Comparison of ENCODE assay signal across 15 cellular contexts in genomic region chr3:9970020-9970652, GRCh38. TPM values are rescaled to one million over a fixed set of nuclear protein-coding genes. Genes with fewer than 3 reads are reported as not detected.
A peak's percentile ranks its signal among the peaks of the same experiment; 100 is the strongest.
DNase-seq lines count a peak whose midpoint lies in the region; ATAC-seq and TF ChIP-seq lines count a peak whose summit lies in the region.
"Had no signal": no experiment of that assay in that cellular context is flagged by ENCODE, and none has a peak within 500 bp of the region (broad histone marks: within the 10 kb centered on the region; RNA-seq: fewer than 3 reads in every experiment).

No MANE protein-coding gene starts in this region.

- H3K9me2 ChIP-seq in SK-N-SH: no peaks in the 10 kb centered on the region

- H3K4me3 Mint-ChIP-seq in glutamatergic neuron (ENCODE audit: unreplicated experiment): no peak overlapping the region
- H3K4me3 Mint-ChIP-seq: CD4-positive, alpha-beta memory T cell had no signal

- CTCF ChIA-PET in SK-N-SH (lab: Yijun Ruan, JAX): no interaction called here

- H3K4me1 ChIP-seq in SK-N-SH (ENCODE audit: control insufficient read depth in 1 of 2, insufficient read depth in 2 of 2, low read depth in 1 of 2, low read length in 1 of 2) (no peaks in the 10 kb centered on the region; a peak in 1 of 4 replicates), esophagus squamous epithelium (peaks cover 12 to 29% (median 16%) of the 10 kb centered on the region in 3 donors), psoas muscle (peaks cover 10% of the 10 kb centered on the region)
- H3K4me1 ChIP-seq: ascending aorta had no signal

- WGBS in SK-N-SH (ENCODE audit: low lambda C conversion rate): 41% methylated on average over 3 of the region's 3 CpGs
- WGBS in esophagus squamous epithelium, 2 donors: 46 to 49% methylated on average over 3 of the region's 3 CpGs
- WGBS in psoas muscle, 3 donors: 90 to 94% (median 91%) methylated on average over 3 of the region's 3 CpGs

- H3K4me2 ChIP-seq in SK-N-SH: no peak overlapping the region

- TF ChIP-seq EP300 in SK-N-SH (IDR thresholded peaks at IDR 0.05; ENCODE audit: borderline replicate concordance in 1 of 2, low read depth in 1 of 2, low read length in 1 of 2): 0 out of 4 replicates have a peak, but pooled peaks of 1 of the 2 experiments have one; percentile 13

- TF ChIP-seq CTCF in SK-N-SH (IDR thresholded peaks at IDR 0.05): no peak
- no peak for TF ChIP-seq CTCF in esophagus squamous epithelium (IDR thresholded peaks at IDR 0.05)
- no peak for TF ChIP-seq CTCF in psoas muscle (IDR thresholded peaks at IDR 0.05)
- TF ChIP-seq CTCF in glutamatergic neuron (IDR thresholded peaks at IDR 0.05; ENCODE audit: partially characterized antibody, unreplicated experiment): no peak

- intact Hi-C loops in esophagus squamous epithelium (cut with DNase I): no loop called here
- intact Hi-C loops in psoas muscle (cut with DNase I): no loop called here

- H3K79me2 ChIP-seq in SK-N-SH (ENCODE audit: insufficient read depth): peaks cover 5% of the 10 kb centered on the region; the same call in 1 of the 2 replicates

- TF ChIP-seq POLR2A in esophagus squamous epithelium (IDR thresholded peaks at IDR 0.05): no peak

- H3K36me3 Mint-ChIP-seq in glutamatergic neuron (ENCODE audit: unreplicated experiment): peaks cover 5% of the 10 kb centered on the region

- H3K9me3 ChIP-seq in SK-N-SH: no peaks in the 10 kb centered on the region
- no peaks in the 10 kb centered on the region for H3K9me3 ChIP-seq in esophagus squamous epithelium
- no peaks in the 10 kb centered on the region for H3K9me3 ChIP-seq in psoas muscle
- H3K9me3 ChIP-seq: ascending aorta had no signal

- H3K27ac ChIP-seq in SK-N-SH (ENCODE audit: low read depth in 2 of 2, low read length in 1 of 2) (peak overlapping the region in 1 of 2 experiments; percentile 56; a peak in 2 of 4 replicates), esophagus squamous epithelium (peak overlapping the region; percentile 62 to 77 (median 74)), psoas muscle (peak overlapping the region; percentile 53)
- H3K27ac ChIP-seq: ascending aorta had no signal

- H3K36me3 ChIP-seq in SK-N-SH (replicated peaks in 1 of 2; ENCODE audit: control insufficient read depth in 1 of 2, insufficient read depth in 2 of 2, low read length in 1 of 2): peaks cover 50 to 74% of the 10 kb centered on the region in 2 experiments
- H3K36me3 ChIP-seq in esophagus squamous epithelium: peaks cover 0 to 99% (median 32%) of the 10 kb centered on the region in 3 donors
- peaks cover 18 to 99% of the 10 kb centered on the region in 2 donors for H3K36me3 ChIP-seq in psoas muscle (ENCODE audit: insufficient read depth in 1 of 2, low read depth in 1 of 2)

- no peaks in the 10 kb centered on the region for H3K9me3 Mint-ChIP-seq in glutamatergic neuron (ENCODE audit: unreplicated experiment)

- H3K9ac ChIP-seq in SK-N-SH: no peak overlapping the region

- POLR2A ChIA-PET in SK-N-SH (lab: Yijun Ruan, JAX): no interaction called here

- H3K4me3 ChIP-seq in SK-N-SH (ENCODE audit: low read depth in 2 of 2, low read length in 1 of 2) (no peak overlapping the region), esophagus squamous epithelium (no peak overlapping the region), psoas muscle (no peak overlapping the region)
- H3K4me3 ChIP-seq: ascending aorta, K562 had no signal

- TF ChIP-seq RAD21 in SK-N-SH (IDR thresholded peaks at IDR 0.05; ENCODE audit: low read length): no peak

- H3K27me3 Mint-ChIP-seq in glutamatergic neuron (ENCODE audit: unreplicated experiment): peaks cover 1% of the 10 kb centered on the region
- H3K27me3 Mint-ChIP-seq: CD4-positive, alpha-beta memory T cell had no signal

- H3K27ac Mint-ChIP-seq in glutamatergic neuron (ENCODE audit: unreplicated experiment): no peak overlapping the region
- H3K27ac Mint-ChIP-seq: CD4-positive, alpha-beta memory T cell had no signal

- H3K27me3 ChIP-seq in SK-N-SH (ENCODE audit: insufficient read depth): no peaks in the 10 kb centered on the region
- no peaks in the 10 kb centered on the region for H3K27me3 ChIP-seq in esophagus squamous epithelium
- no peaks in the 10 kb centered on the region for H3K27me3 ChIP-seq in psoas muscle (ENCODE audit: insufficient read depth in 3 of 3, low read length in 2 of 3)
- H3K27me3 ChIP-seq: ascending aorta had no signal

- no peaks in the 10 kb centered on the region for H3K4me1 Mint-ChIP-seq in glutamatergic neuron (ENCODE audit: low read depth, unreplicated experiment)
- H3K4me1 Mint-ChIP-seq: CD4-positive, alpha-beta memory T cell had no signal

- ATAC-seq in psoas muscle: no peak
- ATAC-seq in HG03439 (IDR thresholded peaks at IDR 0.05; ENCODE audit: unreplicated experiment): no peak
- ATAC-seq: K562, right cardiac atrium had no signal

- peaks cover 23% of the 10 kb centered on the region for H3F3A ChIP-seq in SK-N-SH (replicated peaks; ENCODE audit: insufficient read depth)

- no peaks in the 10 kb centered on the region for H4K20me1 ChIP-seq in SK-N-SH (ENCODE audit: insufficient read depth)

- DNase-seq in EL (peak; percentile 81), SK-N-SH (no peak), esophagus squamous epithelium (lab: John Stamatoyannopoulos, UW) (no peak), psoas muscle (no peak), NOMO-1 treated with DMSO at 0.1 percent for 48 hours (lab: John Stamatoyannopoulos, UW; ENCODE audit: unreplicated experiment) (no peak), cortex of kidney (lab: John Stamatoyannopoulos, UW) (no peak), glutamatergic neuron (no peak)
- DNase-seq: activated CD4-positive, alpha-beta T cell treated with anti-CD3 and anti-CD28 coated beads for 1 hour; CD4-positive, alpha-beta memory T cell; NCI-H187; NCI-H69; right cardiac atrium had no signal

- no peak overlapping the region for H2AFZ ChIP-seq in SK-N-SH (ENCODE audit: low read depth)

TF ChIP-seq in SK-N-SH, 30 proteins besides CTCF, POLR2A, EP300 and RAD21:
- TF ChIP-seq TEAD4 (IDR thresholded peaks at IDR 0.05; ENCODE audit: borderline replicate concordance, insufficient read depth) (peak; percentile 31; the same call in 1 of the 2 replicates), FOXM1 (IDR thresholded peaks at IDR 0.05; ENCODE audit: low read depth) (no peak), FOSL2 (IDR thresholded peaks at IDR 0.05; ENCODE audit: borderline replicate concordance, low read depth) (peak; percentile 81), TCF12 (IDR thresholded peaks at IDR 0.05) (peak; percentile 30; the same call in 1 of the 2 replicates), JUND (IDR thresholded peaks at IDR 0.05) (peak; percentile 70; the same call in 1 of the 2 replicates), RXRA (IDR thresholded peaks at IDR 0.05; ENCODE audit: borderline replicate concordance, low read depth) (no peak), NFIC (IDR thresholded peaks at IDR 0.05; ENCODE audit: borderline replicate concordance) (peak; percentile 75)
- TF ChIP-seq, protein P1, sequence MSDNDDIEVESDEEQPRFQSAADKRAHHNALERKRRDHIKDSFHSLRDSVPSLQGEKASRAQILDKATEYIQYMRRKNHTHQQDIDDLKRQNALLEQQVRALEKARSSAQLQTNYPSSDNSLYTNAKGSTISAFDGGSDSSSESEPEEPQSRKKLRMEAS (IDR thresholded peaks at IDR 0.05; ENCODE audit: low read depth): no peak

RNA-seq across cellular contexts. Expression of gene EMC3, which starts 16.5 kb away (rescaled TPM):
- 113 and 123 TPM in 2 replicates for polyA plus RNA-seq in SK-N-SH (2012; rRNA removed)
- polyA plus RNA-seq in SK-N-SH (2012; cell fraction: cytosol; rRNA removed): 114 and 115 TPM in 2 replicates
- 41.4 and 85.1 TPM in 2 replicates for polyA plus RNA-seq in SK-N-SH (2012; cell fraction: nucleus; rRNA removed)
- 100 to 1,000 TPM in 1 of 4 donors, 10 to 100 TPM in 3; 36.4 to 113 (median 82.5) TPM for total RNA-seq in esophagus squamous epithelium
- total RNA-seq in psoas muscle: 100 to 1,000 TPM; 145 to 266 (median 188) TPM
- polyA plus RNA-seq in psoas muscle: 100 to 1,000 TPM; 171 to 256 (median 198) TPM
- 49.0 TPM for total RNA-seq in glutamatergic neuron (ENCODE audit: unreplicated experiment)

RNA-seq across cellular contexts. Expression of gene PRRT3, which starts 17.9 kb away (rescaled TPM):
- polyA plus RNA-seq in SK-N-SH (2012; rRNA removed): 3.9 and 5.5 TPM in 2 replicates
- polyA plus RNA-seq in SK-N-SH (2012; cell fraction: cytosol; rRNA removed): 1.9 and 3.9 TPM in 2 replicates
- polyA plus RNA-seq in SK-N-SH (2012; cell fraction: nucleus; rRNA removed): 6.5 and 6.9 TPM in 2 replicates
- 1 to 10 TPM in 2 of 4 donors, under 1 TPM in 2; 0.72 to 1.9 (median 1.0) TPM for total RNA-seq in esophagus squamous epithelium
- 1 to 10 TPM; 1.3 to 1.9 (median 1.6) TPM for total RNA-seq in psoas muscle
- polyA plus RNA-seq in psoas muscle: 1 to 10 TPM in 1 of 3 donors, under 1 TPM in 2; 0.55 to 4.0 (median 0.65) TPM
- 8.9 TPM for total RNA-seq in glutamatergic neuron (ENCODE audit: unreplicated experiment)

RNA-seq across cellular contexts. Expression of gene CRELD1, which starts 36.5 kb away (rescaled TPM):
- 77.6 and 86.9 TPM in 2 replicates for polyA plus RNA-seq in SK-N-SH (2012; rRNA removed)
- 46.9 and 64.3 TPM in 2 replicates for polyA plus RNA-seq in SK-N-SH (2012; cell fraction: cytosol; rRNA removed)
- polyA plus RNA-seq in SK-N-SH (2012; cell fraction: nucleus; rRNA removed): 96.4 and 104 TPM in 2 replicates
- total RNA-seq in esophagus squamous epithelium: 10 to 100 TPM; 10.8 to 17.0 (median 13.8) TPM
- total RNA-seq in psoas muscle: 10 to 100 TPM; 28.5 to 47.5 (median 37.8) TPM
- polyA plus RNA-seq in psoas muscle: 10 to 100 TPM; 24.2 to 35.0 (median 25.2) TPM
- 92.6 TPM for total RNA-seq in glutamatergic neuron (ENCODE audit: unreplicated experiment)

RNA-seq across cellular contexts. Expression of gene IL17RC, which starts 53.2 kb away (rescaled TPM):
- polyA plus RNA-seq in SK-N-SH (2012; rRNA removed) (17.3 and 17.9 TPM in 2 replicates), psoas muscle (10 to 100 TPM; 10.8 to 21.9 (median 13.9) TPM)
- 6.7 and 11.4 TPM in 2 replicates for polyA plus RNA-seq in SK-N-SH (2012; cell fraction: cytosol; rRNA removed)
- polyA plus RNA-seq in SK-N-SH (2012; cell fraction: nucleus; rRNA removed): 52.7 and 62.2 TPM in 2 replicates
- total RNA-seq in esophagus squamous epithelium (10 to 100 TPM; 30.6 to 48.7 (median 37.4) TPM), psoas muscle (10 to 100 TPM; 10.4 to 27.0 (median 20.5) TPM), glutamatergic neuron (ENCODE audit: unreplicated experiment) (41.9 TPM)

RNA-seq across cellular contexts. Expression of gene FANCD2, which starts 56.1 kb away (rescaled TPM):
- polyA plus RNA-seq in SK-N-SH (2012; rRNA removed) (7.3 and 9.6 TPM in 2 replicates), psoas muscle (1 to 10 TPM in 1 of 3 donors, under 1 TPM in 2; 0.08 to 1.0 (median 0.47) TPM)
- polyA plus RNA-seq in SK-N-SH (2012; cell fraction: cytosol; rRNA removed): 7.1 and 7.7 TPM in 2 replicates
- 17.6 and 31.8 TPM in 2 replicates for polyA plus RNA-seq in SK-N-SH (2012; cell fraction: nucleus; rRNA removed)
- total RNA-seq in esophagus squamous epithelium (10 to 100 TPM in 2 of 4 donors, 1 to 10 TPM in 2; 3.8 to 15.5 (median 11.1) TPM), psoas muscle (1 to 10 TPM in 1 of 4 donors, under 1 TPM in 3; 0.39 to 1.0 (median 0.75) TPM), glutamatergic neuron (ENCODE audit: unreplicated experiment) (7.0 TPM)
